Comparison of ENCODE assay signal across 12 cellular contexts in the genomic region with DNA sequence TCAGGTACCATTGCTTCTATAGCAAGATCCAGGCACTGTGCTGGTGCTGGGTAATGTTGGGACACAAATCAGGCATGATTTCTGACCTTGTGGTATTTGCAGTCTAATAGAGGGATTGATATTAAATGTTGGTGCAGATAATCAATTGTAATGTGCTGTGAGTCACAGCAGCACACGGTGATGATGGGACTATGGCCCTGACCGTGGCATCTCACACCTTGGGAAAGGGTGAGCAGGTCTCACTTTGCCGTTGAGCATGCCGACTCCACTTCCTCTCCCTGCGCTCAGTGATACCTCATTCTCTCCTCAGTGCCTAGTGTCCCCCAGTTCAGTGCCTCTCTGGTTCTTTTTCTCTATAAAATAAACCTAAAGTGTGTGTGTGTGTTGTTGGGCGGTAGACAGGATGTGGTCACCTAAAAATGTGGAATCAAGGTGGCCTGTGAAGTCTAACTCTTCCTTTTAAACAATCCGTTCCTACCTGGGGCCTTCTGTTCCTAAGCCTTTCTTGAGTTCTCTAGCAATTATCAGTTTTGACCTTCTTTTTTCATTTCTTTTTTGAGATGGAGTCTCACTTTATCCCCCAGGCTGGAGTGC.
"Had no signal": no experiment of that assay in that cellular context is flagged by ENCODE, and none has a peak within 500 bp of the region (broad histone marks: within the 10 kb centered on the region; RNA-seq: fewer than 3 reads in every experiment).

No MANE protein-coding gene starts in this region.

- H3K4me3 Mint-ChIP-seq: activated T-helper 1 cell treated with anti-CD3 and anti-CD28 coated beads, Interleukin-12 subunit alpha, Interleukin-12 subunit beta, Interleukin-2, Interleukin-4 antibody, amounts not matched to agents 30 ng/mL and 10 ng/mL and 1 ng/mL, durations not matched to agents 14 hours and 24 hours and 36 hours had no signal

- H3K27me3 ChIP-seq: cardiac muscle cell, left lung, transverse colon had no signal

- H3K4me1 ChIP-seq: left lung had no signal

- H3K27ac Mint-ChIP-seq: activated T-helper 1 cell treated with anti-CD3 and anti-CD28 coated beads, Interleukin-12 subunit alpha, Interleukin-12 subunit beta, Interleukin-2, Interleukin-4 antibody, amounts not matched to agents 30 ng/mL and 10 ng/mL and 1 ng/mL, durations not matched to agents 14 hours and 24 hours and 36 hours had no signal

- H3K4me3 ChIP-seq: cardiac muscle cell, left lung, skin epidermis, transverse colon had no signal

- ATAC-seq: activated CD4-positive, CD25-positive, alpha-beta regulatory T cell treated with anti-CD3 and anti-CD28 coated beads, Interleukin-2, amount 50 U/mL, for 24 hours; left lung; stimulated activated naive CD8-positive, alpha-beta T cell treated with anti-CD3 and anti-CD28 coated beads, Interleukin-15, Interleukin-2, amounts not matched to agents 100 U/mL and 50 U/mL, for 24 hours had no signal

- H3K9me3 Mint-ChIP-seq: activated T-helper 1 cell treated with anti-CD3 and anti-CD28 coated beads, Interleukin-12 subunit alpha, Interleukin-12 subunit beta, Interleukin-2, Interleukin-4 antibody, amounts not matched to agents 30 ng/mL and 10 ng/mL and 1 ng/mL, durations not matched to agents 14 hours and 24 hours and 36 hours had no signal

- DNase-seq: activated CD4-positive, alpha-beta T cell treated with anti-CD3 and anti-CD28 coated beads, Interleukin-2, amount 50 U/mL, for 4 hours; kidney; left lung; mammary epithelial cell; occipital lobe; stimulated activated CD4-positive, alpha-beta T cell treated with anti-CD3 and anti-CD28 coated beads, Interleukin-4, amount 100 ng/mL, for 24 hours; stimulated activated naive CD8-positive, alpha-beta T cell treated with anti-CD3 and anti-CD28 coated beads, Interleukin-15, Interleukin-2, amounts not matched to agents 100 U/mL and 50 U/mL, for 24 hours; transverse colon had no signal

- H3K9me3 ChIP-seq: left lung, transverse colon had no signal

- H3K27ac ChIP-seq: cardiac muscle cell, left lung, skin epidermis, transverse colon had no signal
